In the genomic region with DNA sequence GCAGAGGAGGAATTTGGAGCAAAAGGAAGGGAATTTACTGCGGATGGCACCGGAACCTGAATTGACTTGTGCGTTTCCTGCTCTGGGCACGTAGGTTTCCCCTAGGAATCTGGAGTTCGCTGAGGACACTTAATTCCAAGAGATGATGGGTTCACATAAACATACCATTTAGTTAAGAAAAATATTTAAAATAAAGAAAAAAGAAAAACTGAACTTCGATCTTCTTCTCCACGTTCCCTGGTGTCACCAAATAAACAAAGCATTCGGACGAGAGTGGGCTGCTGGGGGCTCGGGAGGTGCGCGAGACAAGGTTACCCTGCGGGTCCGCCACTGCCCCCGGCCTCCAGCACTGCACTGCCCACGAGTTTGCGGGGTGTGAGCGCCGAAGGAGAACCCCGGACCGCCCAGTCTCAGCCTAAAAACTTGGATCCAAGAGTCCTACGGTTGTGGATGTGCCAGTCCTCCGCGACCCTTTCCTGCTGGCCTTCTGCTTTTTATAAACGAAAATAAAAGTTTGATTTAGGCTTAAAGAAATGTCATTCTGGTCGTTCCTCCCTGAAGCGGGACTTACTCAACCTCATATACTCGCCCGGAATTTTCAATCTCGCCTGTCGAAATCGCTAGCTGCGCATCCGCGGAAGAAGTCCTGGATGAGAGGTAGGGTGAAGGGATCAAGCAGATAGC, we compare ENCODE assay signal across 8 cellular contexts. TPM values are rescaled to one million over a fixed set of nuclear protein-coding genes. Genes with fewer than 3 reads are reported as not detected.
DNase-seq lines count a peak whose midpoint lies in the region; ATAC-seq, FAIRE-seq and TF ChIP-seq lines count a peak whose summit lies in the region.

No MANE protein-coding gene starts in this region.

- H3K36me3 ChIP-seq in bronchial epithelial cell (ENCODE audit: control insufficient read depth, insufficient read depth, low read length): no peaks in the 10 kb centered on the region
- H3K36me3 ChIP-seq in mesodermal cell (ENCODE audit: control insufficient read depth, insufficient read depth, low read length): peaks cover 3% of the 10 kb centered on the region

- H3K27me3 ChIP-seq in HL-60 (ENCODE audit: insufficient read depth, poor library complexity, severe bottlenecking) (peaks cover 5% of the 10 kb centered on the region), bronchial epithelial cell (ENCODE audit: control insufficient read depth, insufficient read depth, low read length) (no peaks in the 10 kb centered on the region)

- no peaks in the 10 kb centered on the region for H3K9me3 ChIP-seq in mesodermal cell (ENCODE audit: control insufficient read depth, low read length)

- H3K27ac ChIP-seq in HL-60 (replicated peaks): no peak overlapping the region
- H3K27ac ChIP-seq in mesodermal cell (ENCODE audit: low read depth, low read length, severe bottlenecking): peak overlapping the region; percentile 97

- WGBS in mesodermal cell (ENCODE audit: insufficient coverage in 2 of 2), 2 experiments: 1 to 2% methylated on average over 16 to 22 of the region's 35 CpGs

- H3K4me3 ChIP-seq in HL-60 (replicated peaks; ENCODE audit: insufficient read depth, low read length) (peak overlapping the region; percentile 60), bronchial epithelial cell (ENCODE audit: low read depth, low read length) (peak overlapping the region; percentile 85), mesodermal cell (ENCODE audit: extremely low read depth, insufficient read depth, low read length, poor library complexity, severe bottlenecking) (peak overlapping the region; percentile 81)

- TF ChIP-seq CTCF in GM10266 (IDR thresholded peaks at IDR 0.05; ENCODE audit: control insufficient read depth, insufficient read depth, low read depth, missing control alignments) (no peak), HL-60 (IDR thresholded peaks at IDR 0.05; ENCODE audit: insufficient read depth, low read length) (no peak), bronchial epithelial cell (IDR thresholded peaks at IDR 0.05; ENCODE audit: insufficient read depth, low read length, severe bottlenecking) (no peak)

- no peak for ATAC-seq in GM21528 (IDR thresholded peaks at IDR 0.05; ENCODE audit: low FRiP score, unreplicated experiment)
- no peak for ATAC-seq in HG03139 (IDR thresholded peaks at IDR 0.05; ENCODE audit: unreplicated experiment)

- DNase-seq in GM10266 (ENCODE audit: extremely low spot score) (peak; percentile 44), HL-60 (ENCODE audit: low read depth in 1 of 2, low spot score in 1 of 2) (no peak), bronchial epithelial cell (ENCODE audit: low read depth) (peak; percentile 18), superior temporal gyrus (ENCODE audit: extremely low spot score) (no peak), GOT3 (lab: John Stamatoyannopoulos, UW) (no peak)

- no peak for FAIRE-seq in bronchial epithelial cell (lab: Jason Lieb, UNC)

- H3K4me1 ChIP-seq in mesodermal cell (ENCODE audit: control insufficient read depth, insufficient read depth, low read length, poor library complexity, severe bottlenecking): peaks cover 29% of the 10 kb centered on the region

RNA-seq across cellular contexts. Expression of a gene that starts 30.3 kb away (rescaled TPM):
- under 0.01 and 0.13 TPM in 2 replicates for total RNA-seq in bronchial epithelial cell
- 11.4 TPM for polyA plus RNA-seq in mesodermal cell (2013, experiment 1 of 2)
- 10.3 TPM for polyA plus RNA-seq in mesodermal cell (2013, experiment 2 of 2)

RNA-seq across cellular contexts. Expression of a gene that starts 38.9 kb away (rescaled TPM):
- total RNA-seq in bronchial epithelial cell: 40.8 and 64.8 TPM in 2 replicates
- 45.1 TPM for polyA plus RNA-seq in mesodermal cell (2013, experiment 1 of 2)
- 40.1 TPM for polyA plus RNA-seq in mesodermal cell (2013, experiment 2 of 2)

Comparison
In these comparisons a context has a peak if more than half of its experiments do, and no peak if none do; other contexts are left out.
1. DNase-seq: peak in GM10266 (single experiment) and bronchial epithelial cell (single experiment); none in HL-60 (0 of 2), superior temporal gyrus (single experiment) and GOT3 (single experiment).
2. Peak in every context shown above with its lines, with median percentiles within 50 percentile points of each other: H3K4me3 ChIP-seq.